In genomic region chr12:79776111-79776510, GRCh38 we compare ENCODE assay signal across 12 cellular contexts.
DNase-seq lines count a peak whose midpoint lies in the region; ATAC-seq and TF ChIP-seq lines count a peak whose summit lies in the region.
"Had no signal": no experiment of that assay in that cellular context is flagged by ENCODE, and none has a peak within 500 bp of the region (broad histone marks: within the 10 kb centered on the region; RNA-seq: fewer than 3 reads in every experiment).

No MANE protein-coding gene starts in this region.

- in situ Hi-C loops in SK-MEL-5 (cut with HindIII; ENCODE audit: low pct_unique_long_range_greater_than_20kb, low sequenced_read_pairs): no loop called here

- H3K79me2 ChIP-seq in osteoblast (ENCODE audit: insufficient read depth, low read length): no peaks in the 10 kb centered on the region
- H3K79me2 ChIP-seq: parathyroid adenoma had no signal

- no peak overlapping the region for H2AFZ ChIP-seq in osteoblast (ENCODE audit: low read length)
- H2AFZ ChIP-seq: parathyroid adenoma had no signal

- no peaks in the 10 kb centered on the region for H4K20me1 ChIP-seq in osteoblast (ENCODE audit: insufficient read depth, low read length)

- TF ChIP-seq CTCF in fibroblast of mammary gland (conservative IDR thresholded peaks at IDR 0.05; ENCODE audit: control insufficient read depth, insufficient read depth, low read depth, low read length) (no peak), osteoblast (IDR thresholded peaks at IDR 0.05; ENCODE audit: extremely low read depth, low read depth, low read length) (no peak), BE2C (IDR thresholded peaks at IDR 0.05; ENCODE audit: low read depth, low read length) (no peak)

- peak overlapping the region; percentile 36 for H3K4me2 ChIP-seq in osteoblast (ENCODE audit: insufficient read depth, low read length)

- peak overlapping the region; percentile 20 for H3K27ac ChIP-seq in osteoblast (ENCODE audit: low read depth, low read length)
- H3K27ac ChIP-seq: parathyroid adenoma had no signal

- peaks cover 26% of the 10 kb centered on the region for H3K36me3 ChIP-seq in osteoblast (ENCODE audit: insufficient read depth, low read length)
- no peaks in the 10 kb centered on the region; the same call in 1 of the 2 replicates for H3K36me3 ChIP-seq in BE2C

- ATAC-seq in HG02610 (IDR thresholded peaks at IDR 0.05; ENCODE audit: unreplicated experiment): no peak
- ATAC-seq: Panc1 had no signal

- peak; percentile 29 for DNase-seq in AG20443 (ENCODE audit: low spot score)
- DNase-seq in SK-MEL-5 (ENCODE audit: low read depth, low spot score): peak; percentile 88
- peak; percentile 64 for DNase-seq in fibroblast of mammary gland (ENCODE audit: low read depth)
- no peak for DNase-seq in osteoblast (ENCODE audit: insufficient read length, low spot score, missing footprints)
- no peak for DNase-seq in NOMO-1 (lab: John Stamatoyannopoulos, UW; ENCODE audit: unreplicated experiment in 2 of 2)
- no peak for DNase-seq in BE2C
- DNase-seq in globus pallidus (ENCODE audit: low spot score): no peak
- DNase-seq: GF-D8, NCI-H2029 had no signal

- H3K9me3 ChIP-seq in osteoblast (ENCODE audit: low read depth, low read length) (no peaks in the 10 kb centered on the region), BE2C (no peaks in the 10 kb centered on the region)

- H3K4me3 ChIP-seq in fibroblast of mammary gland (ENCODE audit: control insufficient read depth, low read depth, low read length) (no peak overlapping the region), osteoblast (ENCODE audit: insufficient read depth, low read length) (no peak overlapping the region), BE2C (ENCODE audit: low read depth, low read length) (no peak overlapping the region)

- H3K27me3 ChIP-seq in osteoblast (ENCODE audit: insufficient read depth, low read length) (no peaks in the 10 kb centered on the region), BE2C (no peaks in the 10 kb centered on the region)

- H3K4me1 ChIP-seq in osteoblast (ENCODE audit: insufficient read depth, low read length) (peaks cover 17% of the 10 kb centered on the region), BE2C (no peaks in the 10 kb centered on the region)
- H3K4me1 ChIP-seq: parathyroid adenoma had no signal

Comparison
In these comparisons a context has a peak if more than half of its experiments do, and no peak if none do; other contexts are left out.
1. DNase-seq: peak in AG20443 (single experiment), SK-MEL-5 (single experiment) and fibroblast of mammary gland (single experiment); none in osteoblast (single experiment), NOMO-1 (0 of 2), BE2C (single experiment) and globus pallidus (single experiment).